ENCODE assay signal across 30 cellular contexts in the genomic region with DNA sequence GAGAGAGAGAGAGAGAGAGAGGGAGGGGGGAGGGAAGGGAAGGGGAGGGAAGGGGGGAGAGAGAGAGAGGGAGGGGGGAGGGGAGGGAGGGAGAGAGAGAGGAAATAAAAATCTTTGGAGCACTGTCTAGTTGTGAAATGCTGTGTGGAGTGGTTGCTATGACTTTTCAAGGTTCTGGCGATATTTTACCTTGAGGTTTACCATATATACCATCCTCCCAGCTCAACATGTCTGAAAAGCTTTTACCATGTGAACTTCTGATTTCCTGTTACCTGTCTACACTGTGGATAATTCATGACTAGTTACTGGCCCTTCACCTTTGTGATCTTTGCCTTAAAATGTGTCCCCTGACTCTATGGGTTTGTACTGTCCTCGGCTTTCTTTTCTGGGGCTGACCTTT. TPM values are rescaled to one million over a fixed set of nuclear protein-coding genes. Genes with fewer than 3 reads are reported as not detected.
"Had no signal": no experiment of that assay in that cellular context is flagged by ENCODE, and none has a peak within 500 bp of the region (broad histone marks: within the 10 kb centered on the region; RNA-seq: fewer than 3 reads in every experiment).

No MANE protein-coding gene starts in this region.

- H3K4me3 Mint-ChIP-seq: activated naive CD4-positive, alpha-beta T cell treated with anti-CD3 and anti-CD28 coated beads for 36 hours; activated naive CD8-positive, alpha-beta T cell treated with anti-CD3 and anti-CD28 coated beads for 36 hours; activated T-helper 1 cell treated with anti-CD3 and anti-CD28 coated beads, Interleukin-12 subunit alpha, Interleukin-12 subunit beta, Interleukin-2, Interleukin-4 antibody, amounts not matched to agents 30 ng/mL and 10 ng/mL and 1 ng/mL, durations not matched to agents 14 hours and 24 hours and 36 hours; mesothelial cell of epicardium; naive B cell had no signal

- H3K9me3 Mint-ChIP-seq: activated naive CD4-positive, alpha-beta T cell treated with anti-CD3 and anti-CD28 coated beads for 36 hours; activated naive CD8-positive, alpha-beta T cell treated with anti-CD3 and anti-CD28 coated beads for 36 hours; activated T-helper 1 cell treated with anti-CD3 and anti-CD28 coated beads, Interleukin-12 subunit alpha, Interleukin-12 subunit beta, Interleukin-2, Interleukin-4 antibody, amounts not matched to agents 30 ng/mL and 10 ng/mL and 1 ng/mL, durations not matched to agents 14 hours and 24 hours and 36 hours; mesothelial cell of epicardium had no signal

- H3K36me3 ChIP-seq: adrenal gland, gastroesophageal sphincter, ovary, transverse colon, WERI-Rb-1 had no signal

- H3K27me3 ChIP-seq: adrenal gland, body of pancreas, gastroesophageal sphincter, ovary, testis, transverse colon had no signal

- H3K36me3 Mint-ChIP-seq: activated naive CD8-positive, alpha-beta T cell treated with anti-CD3 and anti-CD28 coated beads for 36 hours; mesothelial cell of epicardium; naive B cell had no signal

- H3K27ac Mint-ChIP-seq: activated naive CD4-positive, alpha-beta T cell treated with anti-CD3 and anti-CD28 coated beads for 36 hours; activated naive CD8-positive, alpha-beta T cell treated with anti-CD3 and anti-CD28 coated beads for 36 hours; activated T-helper 1 cell treated with anti-CD3 and anti-CD28 coated beads, Interleukin-12 subunit alpha, Interleukin-12 subunit beta, Interleukin-2, Interleukin-4 antibody, amounts not matched to agents 30 ng/mL and 10 ng/mL and 1 ng/mL, durations not matched to agents 14 hours and 24 hours and 36 hours; progenitor cell of endocrine pancreas had no signal

- FAIRE-seq: endothelial cell of umbilical vein, kidney, TTC549 had no signal

- H3K4me3 ChIP-seq: adrenal gland, body of pancreas, gastroesophageal sphincter, ovary, skin epidermis, testis, transverse colon had no signal

- ATAC-seq: activated CD4-positive, CD25-positive, alpha-beta regulatory T cell treated with anti-CD3 and anti-CD28 coated beads, Interleukin-2, amount 50 U/mL, for 24 hours; body of pancreas; gastroesophageal sphincter; left colon; sciatic nerve; stimulated activated naive CD8-positive, alpha-beta T cell treated with anti-CD3 and anti-CD28 coated beads, Interleukin-15, Interleukin-2, amounts not matched to agents 100 U/mL and 50 U/mL, for 24 hours had no signal

- DNase-seq: activated CD4-positive, alpha-beta T cell treated with anti-CD3 and anti-CD28 coated beads for 48 hours; activated CD4-positive, alpha-beta T cell treated with anti-CD3 and anti-CD28 coated beads, Interleukin-2, amount 50 U/mL, for 48 hours; activated CD8-positive, alpha-beta memory T cell treated with anti-CD3 and anti-CD28 coated beads for 24 hours; activated effector memory CD4-positive, alpha-beta T cell treated with anti-CD3 and anti-CD28 coated beads, Interleukin-2, amount 50 U/mL, for 16 hours; activated naive CD4-positive, alpha-beta T cell treated with anti-CD3 and anti-CD28 coated beads for 36 hours; activated naive CD8-positive, alpha-beta T cell treated with anti-CD3 and anti-CD28 coated beads for 36 hours; adrenal gland; body of pancreas; cortex of kidney; hippocampal formation; kidney; left colon; mammary epithelial cell; naive B cell; stimulated activated CD4-positive, alpha-beta T cell treated with anti-CD3 and anti-CD28 coated beads, Interleukin-12 subunit alpha, Interleukin-12 subunit beta, amount 100 ng/mL, for 4 hours; stimulated activated CD4-positive, alpha-beta T cell treated with anti-CD3 and anti-CD28 coated beads, Interleukin-4, amount 100 ng/mL, for 1 hour; stimulated activated naive CD8-positive, alpha-beta T cell treated with anti-CD3 and anti-CD28 coated beads, Interleukin-15, Interleukin-2, amounts not matched to agents 100 U/mL and 50 U/mL, for 24 hours; testis; transverse colon; WERI-Rb-1 had no signal

- H3K9me3 ChIP-seq: adrenal gland, body of pancreas, gastroesophageal sphincter, ovary, testis, transverse colon had no signal

- H3K4me1 ChIP-seq: adrenal gland, body of pancreas, gastroesophageal sphincter, testis, transverse colon had no signal

- H3K4me1 Mint-ChIP-seq: activated naive CD8-positive, alpha-beta T cell treated with anti-CD3 and anti-CD28 coated beads for 36 hours had no signal

- H3K27ac ChIP-seq: adrenal gland, body of pancreas, gastroesophageal sphincter, ovary, skin epidermis, testis, transverse colon, WERI-Rb-1 had no signal

RNA-seq across cellular contexts. Expression of gene SERP2, which starts 38.2 kb away (rescaled TPM):
- total RNA-seq: activated T-helper 1 cell treated with anti-CD3 and anti-CD28 coated beads, Interleukin-12 subunit alpha, Interleukin-12 subunit beta, Interleukin-2, Interleukin-4 antibody, amounts not matched to agents 30 ng/mL and 10 ng/mL and 1 ng/mL, durations not matched to agents 14 hours and 24 hours and 36 hours; endothelial cell of umbilical vein had no signal
